In the genomic region with DNA sequence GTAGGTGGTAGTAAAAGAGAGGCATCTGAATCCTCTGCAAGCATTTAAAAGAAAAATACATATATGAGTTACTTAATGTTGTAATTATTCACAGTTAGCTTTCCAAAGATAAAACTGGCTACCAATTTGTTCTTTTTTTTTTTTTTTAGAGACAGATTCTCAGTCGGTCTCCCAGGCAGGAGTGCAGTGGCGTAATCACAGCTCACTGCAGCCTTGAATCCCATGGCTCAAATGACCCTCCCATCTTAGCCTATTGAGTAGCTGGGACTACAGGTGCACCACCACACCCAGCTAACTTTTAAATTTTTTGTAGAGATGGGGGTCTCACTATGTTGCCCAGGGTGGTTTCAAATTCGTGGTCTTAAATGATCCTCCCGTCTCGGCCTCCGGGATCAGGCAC, we compare ENCODE assay signal across 23 cellular contexts.
"Had no signal": no experiment of that assay in that cellular context is flagged by ENCODE, and none has a peak within 500 bp of the region (broad histone marks: within the 10 kb centered on the region; RNA-seq: fewer than 3 reads in every experiment).

No MANE protein-coding gene starts in this region.

- H3K36me3 ChIP-seq: colonic mucosa, esophagus muscularis mucosa, esophagus squamous epithelium, gastrocnemius medialis, gastroesophageal sphincter, heart left ventricle, heart right ventricle had no signal

- H3K27ac Mint-ChIP-seq: dendritic cell treated with granulocyte-macrophage colony-stimulating factor and Interleukin-4, amounts not matched to agents 40 ng/mL and 50 ng/mL, for 4 days; effector memory CD8-positive, alpha-beta T cell; endodermal cell had no signal

- H3K27me3 Mint-ChIP-seq: dendritic cell treated with granulocyte-macrophage colony-stimulating factor and Interleukin-4, amounts not matched to agents 40 ng/mL and 50 ng/mL, for 4 days; effector memory CD8-positive, alpha-beta T cell had no signal

- H3K27me3 ChIP-seq: colonic mucosa, esophagus muscularis mucosa, esophagus squamous epithelium, foreskin keratinocyte, gastrocnemius medialis, gastroesophageal sphincter, heart left ventricle, heart right ventricle had no signal

- ATAC-seq: effector memory CD8-positive, alpha-beta T cell; esophagus mucosa; foreskin keratinocyte; gastrocnemius medialis; gastroesophageal sphincter; heart left ventricle; heart right ventricle had no signal

- H3K9me3 ChIP-seq: colonic mucosa, esophagus muscularis mucosa, esophagus squamous epithelium, gastrocnemius medialis, gastroesophageal sphincter, heart left ventricle had no signal

- DNase-seq: colonic mucosa; cortex of kidney; dermis blood vessel endothelial cell; effector CD4-positive, alpha-beta T cell; effector CD8-positive, alpha-beta T cell; effector memory CD4-positive, alpha-beta T cell; effector memory CD8-positive, alpha-beta T cell; endodermal cell; erythroblast; esophagus squamous epithelium; foreskin fibroblast; foreskin keratinocyte; foreskin melanocyte; gastrocnemius medialis; glutamatergic neuron; heart left ventricle; heart right ventricle had no signal

- H3K4me3 Mint-ChIP-seq: dendritic cell treated with granulocyte-macrophage colony-stimulating factor and Interleukin-4, amounts not matched to agents 40 ng/mL and 50 ng/mL, for 4 days; effector memory CD8-positive, alpha-beta T cell; endodermal cell had no signal

- H3K9me3 Mint-ChIP-seq: dendritic cell treated with granulocyte-macrophage colony-stimulating factor and Interleukin-4, amounts not matched to agents 40 ng/mL and 50 ng/mL, for 4 days; effector memory CD8-positive, alpha-beta T cell; endodermal cell had no signal

- H3K4me3 ChIP-seq: colonic mucosa, coronary artery, esophagus muscularis mucosa, esophagus squamous epithelium, gastrocnemius medialis, gastroesophageal sphincter, heart left ventricle, heart right ventricle had no signal

- H3K27ac ChIP-seq: colonic mucosa, coronary artery, epithelial cell of prostate, esophagus muscularis mucosa, esophagus squamous epithelium, foreskin keratinocyte, gastrocnemius medialis, gastroesophageal sphincter, heart left ventricle, heart right ventricle had no signal

- H3K4me1 ChIP-seq: colonic mucosa, esophagus muscularis mucosa, esophagus squamous epithelium, foreskin keratinocyte, gastrocnemius medialis, gastroesophageal sphincter had no signal

- H3K4me1 Mint-ChIP-seq: endodermal cell had no signal
